In genomic region chr14:97177016-97177415, GRCh38 we compare ENCODE assay signal across 7 cellular contexts.
DNase-seq lines count a peak whose midpoint lies in the region; TF ChIP-seq lines count a peak whose summit lies in the region.

No MANE protein-coding gene starts in this region.

- in situ Hi-C loops in G401 (cut with HindIII; ENCODE audit: low sequenced_read_pairs): no loop called here

- no peak overlapping the region for H3K27ac ChIP-seq in coronary artery

- DNase-seq in G401 (ENCODE audit: low spot score) (peak; percentile 10), HuH-7 (ENCODE audit: low spot score) (peak; percentile 18), SW480 (ENCODE audit: low spot score) (peak; percentile 63), iPS-NIHi7 (ENCODE audit: extremely low spot score) (peak; percentile 36), HPDE6-E6E7 (ENCODE audit: extremely low spot score) (no peak), foreskin fibroblast (no peak), coronary artery (ENCODE audit: low spot score) (no peak)

- TF ChIP-seq CTCF in foreskin fibroblast (IDR thresholded peaks at IDR 0.05; ENCODE audit: low read depth, low read length) (no peak), coronary artery (IDR thresholded peaks at IDR 0.05) (no peak)

- H3K4me3 ChIP-seq in foreskin fibroblast (ENCODE audit: low read depth in 1 of 2, low read length in 2 of 2) (no peak overlapping the region), coronary artery (no peak overlapping the region)

Comparison
In these comparisons a context has a peak if more than half of its experiments do, and no peak if none do; other contexts are left out.
1. DNase-seq: peak in G401 (single experiment), HuH-7 (single experiment), SW480 (single experiment) and iPS-NIHi7 (single experiment); none in HPDE6-E6E7 (single experiment), foreskin fibroblast (0 of 2) and coronary artery (single experiment).